Comparison of ENCODE assay signal across 1 cellular context in genomic region chr2:162258686-162259085, GRCh38.
TF ChIP-seq lines count a peak whose summit lies in the region.

No MANE protein-coding gene starts in this region.

TF ChIP-seq in GM23338, 12 proteins besides CTCF, POLR2A, EP300 and RAD21 (continued from another document):
- TF ChIP-seq ZNF462 (CRISPR knock-in tag; IDR thresholded peaks at IDR 0.05) (no peak), CREB1 (CRISPR knock-in tag; IDR thresholded peaks at IDR 0.05; ENCODE audit: low read depth) (no peak)
TF ChIP-seq in GM23338: peak in this region for 0.
